In genomic region chr17:27489045-27489715, GRCh38 we compare ENCODE assay signal across 9 cellular contexts. TPM values are rescaled to one million over a fixed set of nuclear protein-coding genes. Genes with fewer than 3 reads are reported as not detected.
DNase-seq lines count a peak whose midpoint lies in the region; ATAC-seq, FAIRE-seq and TF ChIP-seq lines count a peak whose summit lies in the region.
"Had no signal": no experiment of that assay in that cellular context is flagged by ENCODE, and none has a peak within 500 bp of the region (broad histone marks: within the 10 kb centered on the region; RNA-seq: fewer than 3 reads in every experiment).

No MANE protein-coding gene starts in this region.

- intact Hi-C loops in posterior vena cava (cut with DNase I), result loop anchor here in 1 of 2 donors (10.0 kb wide), 1 partner anchor 256 kb away; no protein-coding TSS in a partner anchor

- H3K4me3 ChIP-seq in SK-N-MC (peak overlapping the region; percentile 64), fibroblast of villous mesenchyme (ENCODE audit: low read depth, low read length) (no peak overlapping the region)
- H3K4me3 ChIP-seq: dorsolateral prefrontal cortex had no signal

- DNase-seq in EH (ENCODE audit: low read depth) (peak; percentile 70), SK-N-MC (ENCODE audit: low read depth, low spot score) (no peak), fibroblast of villous mesenchyme (ENCODE audit: low read depth) (peak; percentile 87), posterior vena cava (ENCODE audit: low spot score) (peak; percentile 95), D721Med (ENCODE audit: insufficient read length, low spot score) (no peak)
- DNase-seq in activated effector memory CD4-positive, alpha-beta T cell treated with anti-CD3 and anti-CD28 coated beads, Interleukin-2, amount 50 U/mL, for 16 hours, result no peak

- FAIRE-seq in D721Med (lab: Jason Lieb, UNC), result no peak

- no peaks in the 10 kb centered on the region for H3K9me3 ChIP-seq in SK-N-MC (ENCODE audit: low read depth, low read length)

- H3K27ac ChIP-seq in SK-N-MC, result peak overlapping the region; percentile 68

- ATAC-seq in HG02840 (IDR thresholded peaks at IDR 0.05; ENCODE audit: low FRiP score, unreplicated experiment) (no peak), GM19467 (IDR thresholded peaks at IDR 0.05; ENCODE audit: unreplicated experiment) (no peak)

- no peaks in the 10 kb centered on the region for H3K36me3 ChIP-seq in SK-N-MC (ENCODE audit: insufficient read depth, low read length)

- TF ChIP-seq CTCF in fibroblast of villous mesenchyme (IDR thresholded peaks at IDR 0.05; ENCODE audit: insufficient read depth, low read depth, low read length) (no peak), D721Med (IDR thresholded peaks at IDR 0.05; ENCODE audit: insufficient read depth, missing control alignments) (no peak)

- no peak overlapping the region for H3K9ac ChIP-seq in SK-N-MC (ENCODE audit: insufficient read length)

RNA-seq across cellular contexts. Expression of gene KSR1, which starts 32.9 kb away (rescaled TPM):
- total RNA-seq in fibroblast of villous mesenchyme, result 15.5 and 34.1 TPM in 2 replicates
- total RNA-seq in posterior vena cava, result 10 to 100 TPM; 30.3 to 35.5 TPM

Comparison
In these comparisons a context has a peak if more than half of its experiments do, and no peak if none do; other contexts are left out.
1. DNase-seq: peak in EH (single experiment), fibroblast of villous mesenchyme (single experiment) and posterior vena cava (single experiment); none in SK-N-MC (single experiment), D721Med (single experiment) and activated effector memory CD4-positive, alpha-beta T cell treated with anti-CD3 and anti-CD28 coated beads, Interleukin-2, amount 50 U/mL, for 16 hours (single experiment).